9 cellular contexts compared by ENCODE assay signal in the genomic region with DNA sequence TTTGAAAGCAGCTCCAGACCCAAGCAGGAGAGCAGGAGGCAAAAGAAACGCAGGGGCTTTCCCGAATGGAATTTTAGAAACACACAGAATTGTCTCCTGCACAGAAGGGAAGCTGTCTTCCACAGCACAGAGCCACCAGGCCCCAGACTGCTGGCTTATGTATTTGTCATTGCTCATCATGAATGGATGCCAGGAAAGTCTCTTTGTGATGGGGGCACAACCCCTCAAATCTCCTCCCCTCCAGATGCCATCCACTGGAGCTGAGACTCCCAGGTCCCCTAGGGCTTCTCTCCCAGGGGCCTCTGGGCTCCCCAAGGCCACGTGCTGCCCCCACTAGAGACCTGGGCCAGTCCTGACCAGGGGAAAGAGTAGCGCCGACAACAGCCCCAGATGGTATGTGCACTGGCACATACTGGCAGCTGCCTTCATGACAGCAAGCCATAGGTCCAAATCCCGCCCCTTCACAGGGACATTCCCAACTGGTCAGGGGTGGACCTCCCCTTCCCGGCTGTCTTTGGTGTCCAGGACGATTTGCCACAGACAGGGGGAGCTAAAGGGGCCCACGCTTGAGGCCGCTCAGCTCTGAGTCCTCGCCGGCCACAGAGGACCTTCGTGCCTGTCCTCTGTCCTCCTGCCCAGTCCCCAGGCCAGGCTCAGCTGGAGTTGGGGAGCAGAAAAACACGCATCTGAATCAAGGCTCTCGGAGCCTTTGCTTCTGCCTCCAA.
DNase-seq lines count a peak whose midpoint lies in the region; ATAC-seq and TF ChIP-seq lines count a peak whose summit lies in the region.
"Had no signal": no experiment of that assay in that cellular context is flagged by ENCODE, and none has a peak within 500 bp of the region (broad histone marks: within the 10 kb centered on the region; RNA-seq: fewer than 3 reads in every experiment).

No MANE protein-coding gene starts in this region.

- H3K27ac ChIP-seq in thyroid gland, result no peak overlapping the region

- no peaks in the 10 kb centered on the region for H3K36me3 ChIP-seq in thyroid gland
- H3K36me3 ChIP-seq: HAP-1 had no signal

- peaks cover 15 to 16% of the 10 kb centered on the region in 2 donors for H3K4me1 ChIP-seq in thyroid gland

- DNase-seq in Daoy (ENCODE audit: low read depth) (peak; percentile 61), SW 1271 (lab: John Stamatoyannopoulos, UW) (peak; percentile 23 to 28), left cardiac atrium (peak; percentile 36), retina (peak; percentile 57), NCI-H510A treated with DMSO at 0.1 percent for 48 hours (lab: John Stamatoyannopoulos, UW) (no peak), thyroid gland (no peak)
- DNase-seq in activated CD4-positive, alpha-beta T cell treated with anti-CD3 and anti-CD28 coated beads for 48 hours, result no peak

- ATAC-seq in left cardiac atrium (peak; percentile 17 to 30), HG03460 (IDR thresholded peaks at IDR 0.05; ENCODE audit: unreplicated experiment) (no peak)

- no peaks in the 10 kb centered on the region for H3K27me3 ChIP-seq in thyroid gland

- intact Hi-C loops in left cardiac atrium (cut with DNase I) (loop anchor here in 1 of 2 donors (10.0 kb wide), 1 partner anchor 163 kb away; no protein-coding TSS in a partner anchor), thyroid gland (cut with DNase I) (loop anchor here (10.0 kb wide), 1 partner anchor 143 kb away; no protein-coding TSS in a partner anchor)

- H3K9me3 ChIP-seq in thyroid gland, result no peaks in the 10 kb centered on the region
- H3K9me3 ChIP-seq: HAP-1 had no signal

- peak in 1 of 6 experiments; percentile 5 for TF ChIP-seq CTCF in thyroid gland (IDR thresholded peaks at IDR 0.05)

- TF ChIP-seq POLR2A in thyroid gland (IDR thresholded peaks at IDR 0.05), result no peak

- 47 to 53% methylated on average over 13 to 15 of the region's 15 CpGs for whole genome bisulfite sequencing in thyroid gland, 2 donors

- no peak overlapping the region for H3K4me3 ChIP-seq in thyroid gland (replicated peaks in 1 of 3)
- H3K4me3 ChIP-seq: HAP-1 had no signal

Comparison
In these comparisons a context has a peak if more than half of its experiments do, and no peak if none do; other contexts are left out.
1. DNase-seq: peak in Daoy (single experiment), SW 1271 (2 of 2), left cardiac atrium (single experiment) and retina (single experiment); none in activated CD4-positive, alpha-beta T cell treated with anti-CD3 and anti-CD28 coated beads for 48 hours (single experiment), NCI-H510A treated with DMSO at 0.1 percent for 48 hours (single experiment) and thyroid gland (0 of 2).